Comparison of ENCODE assay signal across 14 cellular contexts in the genomic region with DNA sequence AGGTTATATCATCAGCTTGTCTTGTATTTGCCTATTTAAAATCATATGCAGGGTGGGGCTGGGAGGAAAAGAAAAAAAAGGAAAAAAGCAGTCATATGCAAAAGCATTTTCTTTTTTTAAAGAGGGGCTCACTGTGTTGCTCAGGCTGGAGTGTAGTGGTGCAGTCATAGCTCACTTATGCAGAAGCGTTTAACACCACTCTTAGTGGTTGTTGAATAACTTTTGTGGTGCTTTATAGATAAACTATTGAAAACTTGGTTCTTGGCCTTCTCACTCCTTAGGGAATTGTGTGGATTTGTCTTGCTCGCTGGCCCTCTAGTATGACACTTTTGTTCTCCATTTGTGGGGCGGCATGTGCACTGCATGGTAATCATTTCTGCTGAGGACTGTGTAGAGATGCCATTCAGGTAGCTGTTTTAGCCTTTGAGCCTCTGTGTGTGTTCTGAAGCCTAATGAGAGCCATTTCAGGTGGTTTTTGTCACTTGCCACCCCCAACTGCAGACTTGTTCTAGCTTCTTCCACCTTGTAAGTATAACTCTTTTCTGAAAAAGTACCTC.
"Had no signal": no experiment of that assay in that cellular context is flagged by ENCODE, and none has a peak within 500 bp of the region (broad histone marks: within the 10 kb centered on the region; RNA-seq: fewer than 3 reads in every experiment).

No MANE protein-coding gene starts in this region.

- H3K4me3 ChIP-seq: colonic mucosa, SJCRH30, skin epidermis, stomach, tibial artery had no signal

- H3K27ac ChIP-seq: colonic mucosa, SJCRH30, skin epidermis had no signal

- H3K9me3 ChIP-seq: colonic mucosa, SJCRH30, stomach, tibial artery had no signal

- H3K9me3 Mint-ChIP-seq: activated CD4-positive, alpha-beta memory T cell treated with anti-CD3 and anti-CD28 coated beads, Interleukin-2, amount 10 ng/mL, durations not matched to agents 7 days and 5 days; activated naive CD8-positive, alpha-beta T cell treated with anti-CD3 and anti-CD28 coated beads for 36 hours; activated T-cell treated with anti-CD3 and anti-CD28 coated beads, Interleukin-2, amount 50 U/mL, for 72 hours; natural killer cell had no signal

- H3K4me1 Mint-ChIP-seq: natural killer cell had no signal

- H3K27ac Mint-ChIP-seq: activated CD4-positive, alpha-beta memory T cell treated with anti-CD3 and anti-CD28 coated beads, Interleukin-2, amount 10 ng/mL, durations not matched to agents 7 days and 5 days; activated naive CD8-positive, alpha-beta T cell treated with anti-CD3 and anti-CD28 coated beads for 36 hours; activated T-cell treated with anti-CD3 and anti-CD28 coated beads, Interleukin-2, amount 50 U/mL, for 72 hours; natural killer cell had no signal

- ATAC-seq: activated T-cell treated with anti-CD3 and anti-CD28 coated beads, Interleukin-2, amount 50 U/mL, for 72 hours; natural killer cell had no signal

- H3K4me1 ChIP-seq: colonic mucosa, SJCRH30 had no signal

- H3K36me3 ChIP-seq: colonic mucosa had no signal

- H3K27me3 ChIP-seq: colonic mucosa, SJCRH30, stomach, tibial artery had no signal

- H3K4me3 Mint-ChIP-seq: activated CD4-positive, alpha-beta memory T cell treated with anti-CD3 and anti-CD28 coated beads, Interleukin-2, amount 10 ng/mL, durations not matched to agents 7 days and 5 days; activated naive CD8-positive, alpha-beta T cell treated with anti-CD3 and anti-CD28 coated beads for 36 hours; activated T-cell treated with anti-CD3 and anti-CD28 coated beads, Interleukin-2, amount 50 U/mL, for 72 hours; natural killer cell had no signal

- H3K27me3 Mint-ChIP-seq: activated CD4-positive, alpha-beta memory T cell treated with anti-CD3 and anti-CD28 coated beads, Interleukin-2, amount 10 ng/mL, durations not matched to agents 7 days and 5 days; activated naive CD8-positive, alpha-beta T cell treated with anti-CD3 and anti-CD28 coated beads for 36 hours had no signal

- DNase-seq: activated CD4-positive, alpha-beta memory T cell treated with anti-CD3 and anti-CD28 coated beads, Interleukin-2, amount 10 ng/mL, durations not matched to agents 7 days and 5 days; activated gamma-delta T cell treated with Interleukin-2 at 50 U/mL for 16 hours; activated naive CD8-positive, alpha-beta T cell treated with anti-CD3 and anti-CD28 coated beads for 36 hours; activated T-cell treated with anti-CD3 and anti-CD28 coated beads, Interleukin-2, amount 50 U/mL, for 72 hours; colonic mucosa; effector CD4-positive, alpha-beta T cell; hippocampal formation; natural killer cell; SJCRH30; stomach; SW 1271; T-helper 9 cell; tibial artery had no signal
